In the genomic region with DNA sequence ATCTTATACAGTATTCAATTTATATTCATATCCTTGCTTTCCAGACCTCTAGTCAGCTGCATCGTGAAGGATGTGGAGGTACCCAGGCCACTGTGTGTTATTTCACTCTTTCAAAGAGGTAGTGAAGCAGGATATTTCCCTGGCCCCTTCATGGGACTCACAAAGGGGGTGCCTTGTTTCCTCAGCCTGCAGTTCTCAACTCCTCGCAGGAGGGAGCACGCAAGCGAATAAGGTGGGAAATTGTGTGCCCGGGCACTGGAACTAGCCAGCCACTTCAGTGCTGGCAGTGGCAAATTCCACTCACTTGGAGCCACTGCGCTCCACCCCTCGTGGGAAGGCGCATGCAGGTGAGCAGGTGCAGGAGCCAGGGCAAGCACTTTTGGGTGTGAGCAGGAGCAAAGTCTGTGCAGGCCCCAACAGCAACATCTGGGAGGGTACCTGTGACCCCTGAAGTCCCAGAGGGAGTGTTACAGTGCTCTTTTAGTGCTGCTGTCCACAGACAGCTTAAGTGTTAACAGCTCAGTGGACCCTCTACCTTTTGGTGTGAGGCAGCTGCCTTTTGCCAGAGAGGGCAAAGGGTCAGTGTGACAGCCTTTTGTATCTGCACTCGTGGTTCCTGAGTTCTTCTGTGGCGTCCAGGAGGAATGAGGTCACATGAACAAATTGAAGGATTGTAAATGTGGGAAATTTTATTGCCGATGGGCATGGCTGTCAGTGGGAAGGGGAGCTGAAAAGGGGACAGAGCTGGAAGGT, we compare ENCODE assay signal across 27 cellular contexts. TPM values are rescaled to one million over a fixed set of nuclear protein-coding genes. Genes with fewer than 3 reads are reported as not detected.
DNase-seq lines count a peak whose midpoint lies in the region; ATAC-seq and TF ChIP-seq lines count a peak whose summit lies in the region.
"Had no signal": no experiment of that assay in that cellular context is flagged by ENCODE, and none has a peak within 500 bp of the region (broad histone marks: within the 10 kb centered on the region; RNA-seq: fewer than 3 reads in every experiment).

No MANE protein-coding gene starts in this region.

- peak overlapping the region; percentile 18 for H2BK12ac ChIP-seq in neuronal stem cell (ENCODE audit: low read length)

- H3K27me3 ChIP-seq in body of pancreas: no peaks in the 10 kb centered on the region
- H3K27me3 ChIP-seq in neuronal stem cell (ENCODE audit: control insufficient read depth in 3 of 3, insufficient read depth in 3 of 3, low read depth in 1 of 3, low read length in 3 of 3): peaks cover 0 to 13% (median 0%) of the 10 kb centered on the region in 3 experiments
- no peaks in the 10 kb centered on the region for H3K27me3 ChIP-seq in naive thymus-derived CD4-positive, alpha-beta T cell (ENCODE audit: control insufficient read depth in 2 of 2, insufficient read depth in 2 of 2, low read length in 2 of 2)

- no peak overlapping the region for H3K4me3 Mint-ChIP-seq in naive thymus-derived CD4-positive, alpha-beta T cell
- no peak overlapping the region for H3K4me3 Mint-ChIP-seq in activated T-cell treated with anti-CD3 and anti-CD28 coated beads, Interleukin-2, amount 50 U/mL, for 4 hours
- H3K4me3 Mint-ChIP-seq: CD14-positive monocyte; CD8-positive, alpha-beta memory T cell had no signal

- no peak for TF ChIP-seq POLR2A in body of pancreas (IDR thresholded peaks at IDR 0.05)

- no peak overlapping the region for H2BK15ac ChIP-seq in neuronal stem cell (ENCODE audit: low read length)

- no peak overlapping the region for H4K8ac ChIP-seq in neuronal stem cell (ENCODE audit: low read depth, low read length)

- peak overlapping the region; percentile 70 for H3K23ac ChIP-seq in neuronal stem cell (ENCODE audit: low read depth, low read length, poor library complexity)

- H3K9me3 Mint-ChIP-seq in naive thymus-derived CD4-positive, alpha-beta T cell: no peaks in the 10 kb centered on the region
- H3K9me3 Mint-ChIP-seq in activated T-cell treated with anti-CD3 and anti-CD28 coated beads, Interleukin-2, amount 50 U/mL, for 4 hours: no peaks in the 10 kb centered on the region
- H3K9me3 Mint-ChIP-seq: CD8-positive, alpha-beta memory T cell had no signal

- no peaks in the 10 kb centered on the region for H3K4me1 Mint-ChIP-seq in naive thymus-derived CD4-positive, alpha-beta T cell
- H3K4me1 Mint-ChIP-seq in activated T-cell treated with anti-CD3 and anti-CD28 coated beads, Interleukin-2, amount 50 U/mL, for 4 hours (ENCODE audit: low read depth): no peaks in the 10 kb centered on the region
- H3K4me1 Mint-ChIP-seq: CD14-positive monocyte; CD8-positive, alpha-beta memory T cell had no signal

- peak overlapping the region; percentile 84 for H3K18ac ChIP-seq in neuronal stem cell (ENCODE audit: low read length)

- TF ChIP-seq CTCF in body of pancreas (IDR thresholded peaks at IDR 0.05): peak in 2 of 7 experiments; percentile 29 to 49

- no peaks in the 10 kb centered on the region for H3K36me3 ChIP-seq in body of pancreas (replicated peaks in 1 of 2; ENCODE audit: insufficient read depth in 1 of 2, low read depth in 2 of 2)
- no peaks in the 10 kb centered on the region for H3K36me3 ChIP-seq in neuronal stem cell (replicated peaks in 1 of 2; ENCODE audit: control insufficient read depth in 2 of 2, insufficient read depth in 2 of 2, low read length in 2 of 2)
- H3K36me3 ChIP-seq in naive thymus-derived CD4-positive, alpha-beta T cell (ENCODE audit: control insufficient read depth in 2 of 3, insufficient read depth in 3 of 3, low read length in 3 of 3): no peaks in the 10 kb centered on the region
- H3K36me3 ChIP-seq: BE2C had no signal

- CTCF ChIA-PET in naive thymus-derived CD4-positive, alpha-beta T cell (lab: Charles Lee): no interaction called here

- H3K9me3 ChIP-seq in body of pancreas: no peaks in the 10 kb centered on the region
- no peaks in the 10 kb centered on the region for H3K9me3 ChIP-seq in neuronal stem cell (replicated peaks in 1 of 2; ENCODE audit: control insufficient read depth in 2 of 2, insufficient read depth in 1 of 2, low read depth in 1 of 2, low read length in 2 of 2)
- H3K9me3 ChIP-seq in naive thymus-derived CD4-positive, alpha-beta T cell (ENCODE audit: control insufficient read depth in 2 of 3, low read length in 3 of 3): no peaks in the 10 kb centered on the region
- H3K9me3 ChIP-seq: BE2C had no signal

- H4K91ac ChIP-seq in neuronal stem cell (ENCODE audit: low read depth, low read length, poor library complexity): peak overlapping the region; percentile 59

- ATAC-seq in Right ventricle myocardium inferior (no peak), Right ventricle myocardium superior (ENCODE audit: poor library complexity) (no peak), body of pancreas (peak; percentile 87)
- ATAC-seq in naive thymus-derived CD4-positive, alpha-beta T cell: no peak
- no peak for ATAC-seq in activated T-cell treated with anti-CD3 and anti-CD28 coated beads, Interleukin-2, amount 50 U/mL, for 4 hours
- ATAC-seq: GM12878, HCT116 had no signal

- no peak overlapping the region for H2BK5ac ChIP-seq in neuronal stem cell (ENCODE audit: low read length)

- H3K4me3 ChIP-seq in body of pancreas (no peak overlapping the region), neuronal stem cell (ENCODE audit: low read length in 2 of 2) (no peak overlapping the region)
- H3K4me3 ChIP-seq in naive thymus-derived CD4-positive, alpha-beta T cell (ENCODE audit: low read length): no peak overlapping the region
- H3K4me3 ChIP-seq: GM12878, PC-9 had no signal

- intact Hi-C loops in Right ventricle myocardium inferior (cut with DNase I) (no loop called here), Right ventricle myocardium superior (cut with DNase I) (loop anchor here (10.0 kb wide), 1 partner anchor 59 kb away; a partner anchor contains a TSS), body of pancreas (cut with DNase I) (loop anchor here (10.0 kb wide), 1 partner anchor 49 kb away; no protein-coding TSS in a partner anchor)
- intact Hi-C loops in naive thymus-derived CD4-positive, alpha-beta T cell (cut with micrococcal nuclease): loop anchor here in 1 of 2 donors (10.0 kb wide), 1 partner anchor 591 kb away; a partner anchor contains a TSS

- H3K4me1 ChIP-seq in body of pancreas (peaks cover 10% of the 10 kb centered on the region), neuronal stem cell (ENCODE audit: control insufficient read depth in 2 of 2, insufficient read depth in 1 of 2, low read depth in 1 of 2, low read length in 2 of 2) (peaks cover 0 to 2% of the 10 kb centered on the region in 2 donors)
- no peaks in the 10 kb centered on the region for H3K4me1 ChIP-seq in naive thymus-derived CD4-positive, alpha-beta T cell (ENCODE audit: control insufficient read depth in 2 of 2, insufficient read depth in 2 of 2, low read length in 2 of 2)
- H3K4me1 ChIP-seq: BE2C had no signal

- H2AFZ ChIP-seq in neuronal stem cell (ENCODE audit: low read length): no peak overlapping the region
- H2AFZ ChIP-seq: PC-9 had no signal

- no peak overlapping the region for H3K9ac ChIP-seq in neuronal stem cell (ENCODE audit: low read depth, low read length, poor library complexity)

- WGBS in body of pancreas, 2 donors: 40 to 52% methylated on average over 11 of the region's 11 CpGs
- no CpG with 5 or more reads among the region's 11 CpGs for WGBS in neuronal stem cell (ENCODE audit: extremely low coverage in 2 of 2, insufficient read length in 2 of 2, insufficient replicate concordance in 1 of 2), 2 donors

- POLR2A ChIA-PET in naive thymus-derived CD4-positive, alpha-beta T cell (lab: Charles Lee): no interaction called here

- H2AK5ac ChIP-seq in neuronal stem cell (ENCODE audit: low read depth, low read length): peak overlapping the region; percentile 61

- no peak overlapping the region for H3K4me2 ChIP-seq in neuronal stem cell (ENCODE audit: insufficient read depth, low read length, poor library complexity, severe bottlenecking)
- H3K4me2 ChIP-seq: PC-9 had no signal

- H3K79me1 ChIP-seq in neuronal stem cell (ENCODE audit: low read depth, low read length): no peaks in the 10 kb centered on the region

- H3K4ac ChIP-seq in neuronal stem cell (ENCODE audit: low read length): no peak overlapping the region

- no peaks in the 10 kb centered on the region for H3K36me3 Mint-ChIP-seq in naive thymus-derived CD4-positive, alpha-beta T cell
- H3K36me3 Mint-ChIP-seq in activated T-cell treated with anti-CD3 and anti-CD28 coated beads, Interleukin-2, amount 50 U/mL, for 4 hours (ENCODE audit: insufficient read depth): no peaks in the 10 kb centered on the region
- H3K36me3 Mint-ChIP-seq: CD14-positive monocyte; CD8-positive, alpha-beta memory T cell had no signal

- no peak overlapping the region for H2BK120ac ChIP-seq in neuronal stem cell (ENCODE audit: low read depth, low read length)

- H3K27me3 Mint-ChIP-seq in naive thymus-derived CD4-positive, alpha-beta T cell: peaks cover 0 to 18% (median 10%) of the 10 kb centered on the region in 5 donors
- H3K27me3 Mint-ChIP-seq in activated T-cell treated with anti-CD3 and anti-CD28 coated beads, Interleukin-2, amount 50 U/mL, for 4 hours (ENCODE audit: low read depth): peaks cover 4% of the 10 kb centered on the region

- H3K27ac Mint-ChIP-seq in naive thymus-derived CD4-positive, alpha-beta T cell: no peak overlapping the region
- H3K27ac Mint-ChIP-seq: CD14-positive monocyte had no signal

- peak; percentile 62 for DNase-seq in Right ventricle myocardium inferior (ENCODE audit: missing footprints)
- DNase-seq in Right ventricle myocardium superior: no peak
- DNase-seq in body of pancreas: peak; percentile 57 to 80 (median 72)
- no peak for DNase-seq in neuronal stem cell (ENCODE audit: low spot score)
- DNase-seq in amniotic stem cell (lab: John Stamatoyannopoulos, UW): no peak
- no peak for DNase-seq in naive thymus-derived CD4-positive, alpha-beta T cell
- DNase-seq in activated T-cell treated with anti-CD3 and anti-CD28 coated beads, Interleukin-2, amount 50 U/mL, for 4 hours: no peak
- DNase-seq: 8988T; ACHN; BE2C; CD8-positive, alpha-beta memory T cell; DMS 273 treated with DMSO at 0.1 percent for 48 hours; DMS79; EL; GDM1; MV-4-11; NCI-H1105; NCI-H1436 treated with DMSO at 0.1 percent for 48 hours; NCI-H187 treated with DMSO at 0.1 percent for 48 hours; NCI-H2107; NCI-H774; PC-9; RPMI8226; SHP77 treated with DMSO at 0.1 percent for 48 hours had no signal

- peak overlapping the region; percentile 50 for H3K14ac ChIP-seq in neuronal stem cell (ENCODE audit: low read length)

- H3K27ac ChIP-seq in body of pancreas (peak overlapping the region; percentile 23 to 66 (median 43)), neuronal stem cell (replicated peaks; ENCODE audit: low read length) (no peak overlapping the region)
- H3K27ac ChIP-seq in naive thymus-derived CD4-positive, alpha-beta T cell (ENCODE audit: low read depth, low read length): no peak overlapping the region
- H3K27ac ChIP-seq: PC-9 had no signal

RNA-seq across cellular contexts. Expression of a gene that starts 49.4 kb away (rescaled TPM):
- total RNA-seq in Right ventricle myocardium inferior: 11.4 TPM
- total RNA-seq in Right ventricle myocardium superior: 14.3 TPM
- total RNA-seq in body of pancreas: 10 to 100 TPM; 19.4 to 29.3 TPM
- 17.9 TPM for polyA plus RNA-seq in neuronal stem cell (2013, experiment 1 of 2)
- polyA plus RNA-seq in neuronal stem cell (2013, experiment 2 of 2): 18.7 TPM
- 10 to 100 TPM in 3 of 5 experiments, 1 to 10 TPM in 2; 6.8 to 15.4 (median 12.3) TPM for total RNA-seq in naive thymus-derived CD4-positive, alpha-beta T cell
- polyA plus RNA-seq in naive thymus-derived CD4-positive, alpha-beta T cell: 1 to 10 TPM; 2.8 to 3.3 TPM
- 1 to 10 TPM; 3.0 to 3.5 (median 3.5) TPM for total RNA-seq in activated T-cell treated with anti-CD3 and anti-CD28 coated beads, Interleukin-2, amount 50 U/mL, for 4 hours

Comparison
In these comparisons a context has a peak if more than half of its experiments do, and no peak if none do; other contexts are left out.
1. DNase-seq: peak in Right ventricle myocardium inferior (single experiment) and body of pancreas (4 of 4); none in Right ventricle myocardium superior (single experiment), neuronal stem cell (single experiment), amniotic stem cell (single experiment), naive thymus-derived CD4-positive, alpha-beta T cell (0 of 9) and activated T-cell treated with anti-CD3 and anti-CD28 coated beads, Interleukin-2, amount 50 U/mL, for 4 hours (single experiment).
2. H3K27ac ChIP-seq: peak in body of pancreas (4 of 4); none in neuronal stem cell (single experiment) and naive thymus-derived CD4-positive, alpha-beta T cell (single experiment).